Comparison of ENCODE assay signal across 12 cellular contexts in the genomic region with DNA sequence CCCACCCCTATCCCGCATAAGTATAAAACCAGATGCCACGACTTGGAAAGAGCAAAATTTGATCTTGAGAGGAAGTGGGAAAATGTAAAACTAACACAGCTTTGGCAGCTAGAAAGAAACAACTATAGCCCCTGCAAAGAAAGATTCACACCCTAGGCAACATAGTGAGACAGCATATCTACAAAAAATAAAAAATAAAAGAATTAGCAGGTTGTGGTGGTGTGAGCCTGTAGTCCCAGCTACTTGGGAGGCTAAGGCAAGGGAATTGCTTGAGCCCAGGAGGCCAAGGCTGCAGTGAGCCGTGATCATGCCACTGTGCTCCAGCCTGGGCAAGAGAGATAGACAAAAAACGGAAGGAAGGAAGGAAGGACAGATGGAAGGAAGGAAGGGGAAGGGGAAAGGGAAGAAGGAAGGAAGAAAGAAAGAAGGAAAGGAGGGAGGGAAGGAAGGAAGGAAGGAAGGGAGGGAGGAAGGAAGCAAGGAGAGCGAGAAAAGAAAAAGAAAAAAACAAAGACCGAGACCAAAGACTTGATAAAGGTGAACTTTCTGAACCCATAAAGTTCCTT. TPM values are rescaled to one million over a fixed set of nuclear protein-coding genes. Genes with fewer than 3 reads are reported as not detected.
DNase-seq lines count a peak whose midpoint lies in the region; ATAC-seq, FAIRE-seq and TF ChIP-seq lines count a peak whose summit lies in the region.
"Had no signal": no experiment of that assay in that cellular context is flagged by ENCODE, and none has a peak within 500 bp of the region (broad histone marks: within the 10 kb centered on the region; RNA-seq: fewer than 3 reads in every experiment).

No MANE protein-coding gene starts in this region.

- FAIRE-seq in HTR-8/SVneo (lab: Jason Lieb, UNC) = no peak

- H3K36me3 ChIP-seq in DND-41 (ENCODE audit: insufficient read depth, low read length) = no peaks in the 10 kb centered on the region
- H3K36me3 ChIP-seq in OCI-LY3 (replicated peaks; ENCODE audit: low read depth, low read length) = no peaks in the 10 kb centered on the region
- no peaks in the 10 kb centered on the region for H3K36me3 ChIP-seq in gastrocnemius medialis

- no peak for TF ChIP-seq POLR2A in gastrocnemius medialis (IDR thresholded peaks at IDR 0.05)

- H3K4me2 ChIP-seq in DND-41 (ENCODE audit: insufficient read depth, low read length) (peak overlapping the region; percentile 56), OCI-LY3 (ENCODE audit: low read length) (peak overlapping the region; percentile 86)

- H3K9ac ChIP-seq in DND-41 (ENCODE audit: low read depth, low read length) (no peak overlapping the region; the same call in 1 of the 2 replicates), OCI-LY3 (ENCODE audit: low read length) (peak overlapping the region; percentile 74)

- H3K27ac Mint-ChIP-seq in effector memory CD8-positive, alpha-beta T cell = peak overlapping the region; percentile 66 to 70

- intact Hi-C loops in gastrocnemius medialis (cut with DNase I; ENCODE audit: low total_unique reads) = no loop called here

- H4K20me1 ChIP-seq in DND-41 (ENCODE audit: insufficient read depth, low read length) (no peaks in the 10 kb centered on the region), OCI-LY3 (ENCODE audit: insufficient read depth, low read length) (no peaks in the 10 kb centered on the region)

- peaks cover 45 to 72% of the 10 kb centered on the region in 2 donors for H3K4me1 Mint-ChIP-seq in effector memory CD8-positive, alpha-beta T cell (ENCODE audit: low read depth in 2 of 2)

- H3K79me2 ChIP-seq in DND-41 (ENCODE audit: insufficient read depth, low read length) (no peaks in the 10 kb centered on the region), OCI-LY3 (ENCODE audit: low read length) (peaks cover 20% of the 10 kb centered on the region)

- in situ Hi-C loops in gastrocnemius medialis (cut with MboI; ENCODE audit: low sequenced_read_pairs in 4 of 4) = no loop called here

- no peaks in the 10 kb centered on the region for H3K9me3 Mint-ChIP-seq in effector memory CD8-positive, alpha-beta T cell

- H3K9me3 ChIP-seq in DND-41 (ENCODE audit: insufficient read depth, low read length, severe bottlenecking) = no peaks in the 10 kb centered on the region
- no peaks in the 10 kb centered on the region for H3K9me3 ChIP-seq in OCI-LY3 (ENCODE audit: insufficient read depth, low read length)
- no peaks in the 10 kb centered on the region for H3K9me3 ChIP-seq in gastrocnemius medialis
- H3K9me3 ChIP-seq: testis had no signal

- ATAC-seq in DND-41 (ENCODE audit: insufficient read depth, low read depth) = no peak
- ATAC-seq in effector memory CD8-positive, alpha-beta T cell (replicated peaks) = no peak
- no peak for ATAC-seq in gastrocnemius medialis

- no peaks in the 10 kb centered on the region for H3K27me3 ChIP-seq in DND-41 (ENCODE audit: insufficient read depth, low read length, poor library complexity)
- no peaks in the 10 kb centered on the region for H3K27me3 ChIP-seq in OCI-LY3 (ENCODE audit: low read depth, low read length)
- H3K27me3 ChIP-seq in gastrocnemius medialis = no peaks in the 10 kb centered on the region
- H3K27me3 ChIP-seq: testis had no signal

- H2AFZ ChIP-seq in DND-41 (ENCODE audit: low read depth, low read length) = peak overlapping the region; percentile 53
- no peak overlapping the region for H2AFZ ChIP-seq in OCI-LY3 (ENCODE audit: low read depth, low read length)

- TF ChIP-seq CTCF in DND-41 (IDR thresholded peaks at IDR 0.05; ENCODE audit: borderline replicate concordance, extremely low read depth, low read length, poor library complexity, severe bottlenecking) (no peak), OCI-LY3 (IDR thresholded peaks at IDR 0.05; ENCODE audit: low read depth, low read length) (no peak), gastrocnemius medialis (IDR thresholded peaks at IDR 0.05 in 4 of 5, conservative IDR thresholded peaks at IDR 0.05 in 1 of 5) (no peak)

- H3K4me3 ChIP-seq in DND-41 (ENCODE audit: low read depth in 1 of 2, low read length in 2 of 2) (no peak overlapping the region), OCI-LY3 (ENCODE audit: low read length) (peak overlapping the region; percentile 66), gastrocnemius medialis (no peak overlapping the region)
- H3K4me3 ChIP-seq: testis had no signal

- H3K4me1 ChIP-seq in DND-41 (ENCODE audit: insufficient read depth, low read length) = peaks cover 25% of the 10 kb centered on the region
- peaks cover 97% of the 10 kb centered on the region for H3K4me1 ChIP-seq in OCI-LY3 (ENCODE audit: low read length)
- peaks cover 24 to 36% of the 10 kb centered on the region in 2 donors for H3K4me1 ChIP-seq in gastrocnemius medialis

- H3K4me3 Mint-ChIP-seq in effector memory CD8-positive, alpha-beta T cell = peak overlapping the region; percentile 67 to 81

- DNase-seq in DND-41 (no peak), gastrocnemius medialis (no peak), MV-4-11 (lab: John Stamatoyannopoulos, UW) (no peak), HTR-8/SVneo (ENCODE audit: insufficient read length, low spot score) (no peak)
- no peak for DNase-seq in effector memory CD8-positive, alpha-beta T cell
- DNase-seq in stimulated activated CD4-positive, alpha-beta T cell treated with anti-CD3 and anti-CD28 coated beads, Interleukin-2, amount 100 ng/mL, for 24 hours = no peak
- DNase-seq: activated CD8-positive, alpha-beta memory T cell treated with anti-CD3 and anti-CD28 coated beads, Interleukin-2, amount 50 U/mL, for 4 hours; KG1; midbrain; NCI-H345; testis had no signal

- no peaks in the 10 kb centered on the region for H3K27me3 Mint-ChIP-seq in effector memory CD8-positive, alpha-beta T cell

- peaks cover 14% of the 10 kb centered on the region for H3K36me3 Mint-ChIP-seq in effector memory CD8-positive, alpha-beta T cell (ENCODE audit: insufficient read depth)

- H3K27ac ChIP-seq in DND-41 (ENCODE audit: low read length) (peak overlapping the region; percentile 59; the same call in 1 of the 2 replicates), OCI-LY3 (ENCODE audit: low read length) (peak overlapping the region; percentile 100), gastrocnemius medialis (peak overlapping the region; percentile 81 to 89 (median 88))
- H3K27ac ChIP-seq: testis had no signal

RNA-seq across cellular contexts. Expression of gene RAP1A, which starts 25.4 kb away (rescaled TPM):
- total RNA-seq in gastrocnemius medialis = 10 to 100 TPM; 49.4 to 72.1 (median 57.9) TPM
